In genomic region chr12:27179399-27180214, GRCh38 we compare ENCODE assay signal across 8 cellular contexts.
DNase-seq lines count a peak whose midpoint lies in the region; ATAC-seq and TF ChIP-seq lines count a peak whose summit lies in the region.

No MANE protein-coding gene starts in this region.

- H3K4me2 ChIP-seq in DND-41 (ENCODE audit: insufficient read depth, low read length) = no peak overlapping the region

- H3K27me3 Mint-ChIP-seq in naive B cell = no peaks in the 10 kb centered on the region

- H3K9me3 Mint-ChIP-seq in naive B cell = no peaks in the 10 kb centered on the region

- H2AFZ ChIP-seq in DND-41 (ENCODE audit: low read depth, low read length) = no peak overlapping the region

- peak overlapping the region in 2 of 8 donors; percentile 3 to 51 for H3K4me3 Mint-ChIP-seq in naive B cell

- H3K36me3 ChIP-seq in DND-41 (ENCODE audit: insufficient read depth, low read length) = no peaks in the 10 kb centered on the region

- peak overlapping the region in 3 of 6 donors; percentile 1 to 26 (median 12) for H3K27ac Mint-ChIP-seq in naive B cell

- DNase-seq in DND-41 = no peak
- DNase-seq in RPMI7951 (ENCODE audit: low read depth) = peak; percentile 87
- no peak for DNase-seq in coronary artery (ENCODE audit: low spot score)
- DNase-seq in naive B cell = peak; percentile 4
- DNase-seq in T-helper 9 cell = no peak
- no peak for DNase-seq in occipital lobe (lab: John Stamatoyannopoulos, UW)

- H3K4me1 Mint-ChIP-seq in naive B cell = peaks cover 5 to 11% (median 8%) of the 10 kb centered on the region in 3 donors

- H3K27ac ChIP-seq in DND-41 (ENCODE audit: low read length) (no peak overlapping the region), coronary artery (peak overlapping the region; percentile 72 to 75)

- H3K4me3 ChIP-seq in DND-41 (ENCODE audit: low read depth in 1 of 2, low read length in 2 of 2) (no peak overlapping the region), coronary artery (no peak overlapping the region)

- H3K9ac ChIP-seq in DND-41 (ENCODE audit: low read depth, low read length) = no peak overlapping the region

- no peaks in the 10 kb centered on the region for H3K36me3 Mint-ChIP-seq in naive B cell

- TF ChIP-seq CTCF in DND-41 (IDR thresholded peaks at IDR 0.05; ENCODE audit: borderline replicate concordance, extremely low read depth, low read length, poor library complexity, severe bottlenecking) (no peak), coronary artery (IDR thresholded peaks at IDR 0.05) (no peak)

- H3K4me1 ChIP-seq in DND-41 (ENCODE audit: insufficient read depth, low read length) = no peaks in the 10 kb centered on the region

- H3K9me3 ChIP-seq in DND-41 (ENCODE audit: insufficient read depth, low read length, severe bottlenecking) = no peaks in the 10 kb centered on the region

- ATAC-seq in DND-41 (ENCODE audit: insufficient read depth, low read depth) (peak; percentile 49; the same call in 2 of the 3 replicates), GM19328 (IDR thresholded peaks at IDR 0.05; ENCODE audit: unreplicated experiment) (peak; percentile 89), HG03175 (IDR thresholded peaks at IDR 0.05; ENCODE audit: unreplicated experiment) (peak; percentile 93), naive B cell (ENCODE audit: low read depth in 2 of 2) (peak; percentile 75 to 91)

- no peaks in the 10 kb centered on the region for H3K27me3 ChIP-seq in DND-41 (ENCODE audit: insufficient read depth, low read length, poor library complexity)

- no peaks in the 10 kb centered on the region for H3K79me2 ChIP-seq in DND-41 (ENCODE audit: insufficient read depth, low read length)

- H4K20me1 ChIP-seq in DND-41 (ENCODE audit: insufficient read depth, low read length) = no peaks in the 10 kb centered on the region

Comparison
In these comparisons a context has a peak if more than half of its experiments do, and no peak if none do; other contexts are left out.
1. DNase-seq: peak in RPMI7951 (single experiment) and naive B cell (single experiment); none in DND-41 (single experiment), coronary artery (single experiment), T-helper 9 cell (single experiment) and occipital lobe (single experiment).
2. Peak in every context shown above with its lines, with median percentiles within 50 percentile points of each other: ATAC-seq.